Comparison of ENCODE assay signal across 1 cellular context in the genomic region with DNA sequence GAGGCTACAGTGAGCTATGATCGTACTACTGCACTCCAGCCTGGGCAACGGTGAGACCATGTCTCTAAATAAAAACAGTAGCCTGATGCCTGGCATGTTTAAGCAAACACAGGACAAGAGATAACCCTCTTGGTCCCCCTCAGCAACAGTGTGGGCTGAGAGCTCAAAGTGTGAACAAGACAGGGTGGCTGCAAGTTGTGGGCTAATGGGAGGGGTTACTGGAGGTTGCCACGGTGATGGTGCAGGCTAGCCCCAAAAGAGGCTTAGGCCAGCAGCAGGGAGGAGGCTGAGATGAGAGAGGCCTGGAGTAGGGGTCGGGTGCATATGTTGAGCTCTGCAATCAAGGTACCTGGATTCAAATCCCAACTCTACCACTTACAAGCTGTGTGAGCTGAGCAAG.
TF ChIP-seq lines count a peak whose summit lies in the region.

No MANE protein-coding gene starts in this region.

TF ChIP-seq in SK-N-SH treated with all-trans-retinoic acid at 6 μM for 48 hours, 23 proteins besides CTCF, POLR2A, EP300 and RAD21 (continued from another document):
- TF ChIP-seq CREB5 (CRISPR knock-in tag; IDR thresholded peaks at IDR 0.05; ENCODE audit: low read depth) (no peak), SNAI2 (CRISPR knock-in tag; IDR thresholded peaks at IDR 0.05) (no peak), RARB (CRISPR knock-in tag; IDR thresholded peaks at IDR 0.05) (no peak), GLIS3 (CRISPR knock-in tag; IDR thresholded peaks at IDR 0.05) (no peak), ZNF565 (CRISPR knock-in tag; conservative IDR thresholded peaks at IDR 0.05; ENCODE audit: low read depth) (no peak), ZFP3 (CRISPR knock-in tag; IDR thresholded peaks at IDR 0.05) (no peak), ZNF70 (CRISPR knock-in tag; IDR thresholded peaks at IDR 0.05) (no peak), PPARA (CRISPR knock-in tag; IDR thresholded peaks at IDR 0.05; ENCODE audit: borderline replicate concordance) (no peak), ISL1 (CRISPR knock-in tag; IDR thresholded peaks at IDR 0.05) (no peak)
